8 cellular contexts compared by ENCODE assay signal in genomic region chr3:194687638-194688206, GRCh38. TPM values are rescaled to one million over a fixed set of nuclear protein-coding genes. Genes with fewer than 3 reads are reported as not detected.
A peak's percentile ranks its signal among the peaks of the same experiment; 100 is the strongest.
DNase-seq lines count a peak whose midpoint lies in the region; ATAC-seq and TF ChIP-seq lines count a peak whose summit lies in the region.

No MANE protein-coding gene starts in this region.

- H2BK5ac ChIP-seq in trophoblast cell (ENCODE audit: low read depth, low read length, poor library complexity): no peak overlapping the region

- WGBS in trophoblast cell (ENCODE audit: extremely low coverage, insufficient coverage, insufficient read length): no CpG with 5 or more reads among the region's 57 CpGs
- WGBS in upper lobe of left lung, 2 donors: 2% methylated on average over 13 to 37 of the region's 57 CpGs

- BruUV-seq in PC-9 (replicated peaks; lab: Mats Ljungman, UMichigan): no TSS peak

- H2AK5ac ChIP-seq in trophoblast cell (ENCODE audit: low read length): peak overlapping the region; percentile 7

- peak overlapping the region; percentile 69 for H4K91ac ChIP-seq in trophoblast cell (ENCODE audit: low read depth, low read length)

- TF ChIP-seq POLR2A in upper lobe of left lung (IDR thresholded peaks at IDR 0.05): peak in 1 of 4 donors; percentile 55

- peaks cover 12% of the 10 kb centered on the region for H3K79me1 ChIP-seq in trophoblast cell (ENCODE audit: low read length)

- H3K9me3 ChIP-seq in PC-9 (ENCODE audit: insufficient read depth, low read depth): no peaks in the 10 kb centered on the region
- H3K9me3 ChIP-seq in trophoblast cell (ENCODE audit: insufficient read depth, low read depth, low read length): peaks cover 4% of the 10 kb centered on the region
- no peaks in the 10 kb centered on the region for H3K9me3 ChIP-seq in upper lobe of left lung

- no peaks in the 10 kb centered on the region for H3K36me3 ChIP-seq in PC-9 (ENCODE audit: low read depth)
- H3K36me3 ChIP-seq in trophoblast cell (ENCODE audit: control insufficient read depth in 1 of 2, insufficient read depth in 2 of 2, low read length in 2 of 2): no peaks in the 10 kb centered on the region
- no peaks in the 10 kb centered on the region for H3K36me3 ChIP-seq in upper lobe of left lung

- peak overlapping the region; percentile 19; the same call in 1 of the 2 replicates for H3K27ac ChIP-seq in PC-9
- H3K27ac ChIP-seq in trophoblast cell (ENCODE audit: low read depth, low read length): no peak overlapping the region
- peak overlapping the region; percentile 83 to 89 (median 86) for H3K27ac ChIP-seq in upper lobe of left lung

- H4K20me1 ChIP-seq in PC-9 (ENCODE audit: insufficient read depth): no peaks in the 10 kb centered on the region

- H3K18ac ChIP-seq in trophoblast cell (ENCODE audit: low read length): peak overlapping the region; percentile 65

- H2BK120ac ChIP-seq in trophoblast cell (ENCODE audit: insufficient read depth, low read length, poor library complexity): peak overlapping the region; percentile 34

- CTCF ChIA-PET in PC-9 (lab: Charles Lee): interaction anchor here (0.7 to 2.4 kb wide), 7 partner anchors 28 to 495 kb away, joined by 3 to 12 read pairs (median 4); no protein-coding TSS in a partner anchor

- no peak overlapping the region for H3K23ac ChIP-seq in trophoblast cell (ENCODE audit: low read length)

- peaks cover 11% of the 10 kb centered on the region; the same call in 1 of the 2 replicates for H3F3A ChIP-seq in PC-9 (ENCODE audit: insufficient read depth, low read depth)

- no peak for TF ChIP-seq EP300 in upper lobe of left lung (IDR thresholded peaks at IDR 0.05)

- peaks cover 4% of the 10 kb centered on the region; the same call in 1 of the 2 replicates for H3K79me2 ChIP-seq in PC-9 (ENCODE audit: low read depth)
- peaks cover 4% of the 10 kb centered on the region for H3K79me2 ChIP-seq in trophoblast cell (ENCODE audit: control insufficient read depth, insufficient read depth, low read length, poor library complexity)

- H3K9me2 ChIP-seq in PC-9 (ENCODE audit: insufficient read depth): no peaks in the 10 kb centered on the region

- H3K27me3 ChIP-seq in PC-9 (ENCODE audit: insufficient read depth, low read depth) (no peaks in the 10 kb centered on the region), trophoblast cell (ENCODE audit: insufficient read depth, low read length) (peaks cover 23% of the 10 kb centered on the region), upper lobe of left lung (no peaks in the 10 kb centered on the region)

- intact Hi-C loops in PC-9 (cut with micrococcal nuclease; ENCODE audit: unreplicated experiment) (loop anchor here (1.0 kb wide), 1 partner anchor 184 kb away; no protein-coding TSS in a partner anchor), Right ventricle myocardium inferior (cut with DNase I) (loop anchor here (2.0 to 10.0 kb wide), 7 partner anchors 85 to 315 kb away; no protein-coding TSS in a partner anchor)

- peak overlapping the region; percentile 64 for H4K8ac ChIP-seq in trophoblast cell (ENCODE audit: low read depth, low read length)

- H2BK12ac ChIP-seq in trophoblast cell (ENCODE audit: low read length): peak overlapping the region; percentile 19

- H3K4me3 ChIP-seq in PC-9 (peak overlapping the region; percentile 68), trophoblast cell (ENCODE audit: low read depth, low read length) (peak overlapping the region; percentile 71), upper lobe of left lung (peak overlapping the region; percentile 68 to 75 (median 70))

- POLR2A ChIA-PET in PC-9 (lab: Charles Lee; ENCODE audit: unreplicated experiment): interaction anchor here (0.5 to 0.7 kb wide), 7 partner anchors 27 to 430 kb away, joined by 3 to 6 read pairs (median 3); no protein-coding TSS in a partner anchor

- peak overlapping the region; percentile 46 for H3K14ac ChIP-seq in trophoblast cell (ENCODE audit: low read length)

- DNase-seq in G401 (ENCODE audit: low spot score) (peak; percentile 39), PC-9 (peak; percentile 69 to 88), Right ventricle myocardium inferior (ENCODE audit: missing footprints) (peak; percentile 90), trophoblast cell (peak; percentile 77 to 82), upper lobe of left lung (peak; percentile 88 to 94), NCI-H128 (lab: John Stamatoyannopoulos, UW; ENCODE audit: unreplicated experiment) (no peak)
- peak; percentile 67 for DNase-seq in activated gamma-delta T cell treated with anti-CD3 and anti-CD28 coated beads, Interleukin-2, amount 50 U/mL, for 16 hours (ENCODE audit: low read depth)

- TF ChIP-seq CTCF in PC-9 (conservative IDR thresholded peaks at IDR 0.05) (peak; percentile 40; the same call in 1 of the 2 replicates), upper lobe of left lung (IDR thresholded peaks at IDR 0.05) (peak in 5 of 6 experiments; percentile 52 to 77 (median 63))

- in situ Hi-C loops in G401 (cut with HindIII; ENCODE audit: low sequenced_read_pairs): loop anchor here (10.0 kb wide), 1 partner anchor 557 kb away; no protein-coding TSS in a partner anchor

- H3K4me1 ChIP-seq in PC-9 (replicated peaks; ENCODE audit: insufficient read depth): peaks cover 17% of the 10 kb centered on the region
- peaks cover 23 to 27% of the 10 kb centered on the region in 2 experiments for H3K4me1 ChIP-seq in trophoblast cell (ENCODE audit: control insufficient read depth in 1 of 2, insufficient read depth in 2 of 2, low read length in 2 of 2)
- H3K4me1 ChIP-seq in upper lobe of left lung: peaks cover 44 to 61% (median 57%) of the 10 kb centered on the region in 4 donors

- H3K4ac ChIP-seq in trophoblast cell (ENCODE audit: low read depth, low read length): peak overlapping the region; percentile 1

- H3K9ac ChIP-seq in trophoblast cell (ENCODE audit: low read length): no peak overlapping the region

- peak overlapping the region; percentile 24 for H4K12ac ChIP-seq in trophoblast cell (ENCODE audit: low read depth, low read length)

- H2AFZ ChIP-seq in PC-9: peak overlapping the region; percentile 67; the same call in 1 of the 2 replicates
- H2AFZ ChIP-seq in trophoblast cell (ENCODE audit: insufficient read depth, low read length, poor library complexity): peak overlapping the region; percentile 14

- H3K4me2 ChIP-seq in PC-9 (peak overlapping the region; percentile 86), trophoblast cell (ENCODE audit: low read length) (peak overlapping the region; percentile 61)

- ATAC-seq in HG02798 (IDR thresholded peaks at IDR 0.05; ENCODE audit: poor library complexity, unreplicated experiment) (peak; percentile 48), Right ventricle myocardium inferior (peak; percentile 41), upper lobe of left lung (ENCODE audit: low FRiP score in 2 of 2) (peak in 1 of 2 donors; percentile 56)

RNA-seq across cellular contexts. Expression of gene FAM43A, which starts 2.0 kb away (rescaled TPM):
- 9.6 and 13.2 TPM in 2 replicates for total RNA-seq in G401 (2014; rRNA removed; shearing (Covaris generic))
- total RNA-seq in PC-9 (2021) (8.8 and 12.8 TPM in 2 replicates), Right ventricle myocardium inferior (15.7 TPM), upper lobe of left lung (10 to 100 TPM in 5 of 6 donors, 1 to 10 TPM in 1; 7.6 to 32.3 (median 14.4) TPM)
- polyA plus RNA-seq in trophoblast cell (2013): 23.3 and 27.6 TPM in 2 replicates

RNA-seq across cellular contexts. Expression of gene LSG1, which starts 15.7 kb away (rescaled TPM):
- 38.4 and 39.1 TPM in 2 replicates for total RNA-seq in G401 (2014; rRNA removed; shearing (Covaris generic))
- 59.2 and 71.8 TPM in 2 replicates for total RNA-seq in PC-9 (2021)
- total RNA-seq in Right ventricle myocardium inferior: 20.9 TPM
- 17.7 and 18.0 TPM in 2 replicates for polyA plus RNA-seq in trophoblast cell (2013)
- 10 to 100 TPM; 21.6 to 42.6 (median 34.7) TPM for total RNA-seq in upper lobe of left lung

RNA-seq across cellular contexts. Expression of gene TMEM44, which starts 54.5 kb away (rescaled TPM):
- total RNA-seq in G401 (2014; rRNA removed; shearing (Covaris generic)): 6.5 and 7.3 TPM in 2 replicates
- total RNA-seq in PC-9 (2021): 37.5 and 52.7 TPM in 2 replicates
- total RNA-seq in Right ventricle myocardium inferior: 6.1 TPM
- 9.6 and 10.5 TPM in 2 replicates for polyA plus RNA-seq in trophoblast cell (2013)
- 10 to 100 TPM; 12.9 to 39.3 (median 22.1) TPM for total RNA-seq in upper lobe of left lung
